ENCODE assay signal across 8 cellular contexts in genomic region chr2:11745613-11746375, GRCh38. TPM values are rescaled to one million over a fixed set of nuclear protein-coding genes. Genes with fewer than 3 reads are reported as not detected.
DNase-seq lines count a peak whose midpoint lies in the region; ATAC-seq, FAIRE-seq and TF ChIP-seq lines count a peak whose summit lies in the region.

No MANE protein-coding gene starts in this region.

- no TSS peak for BruUV-seq in K562 (replicated peaks; lab: Mats Ljungman, UMichigan)

- H3K4me1 ChIP-seq in K562 (replicated peaks in 1 of 2; ENCODE audit: control insufficient read depth in 2 of 2, insufficient read depth in 2 of 2, low read length in 2 of 2) (peaks cover 69 to 76% of the 10 kb centered on the region in 2 experiments; a peak in 4 of 5 replicates), vagina (peaks cover 61% of the 10 kb centered on the region)

- TF ChIP-seq RAD21 in K562 (CRISPR knock-in tag; conservative IDR thresholded peaks at IDR 0.05 in 1 of 2, IDR thresholded peaks at IDR 0.05 in 1 of 2): no peak

- H3K27me3 ChIP-seq in K562 (ENCODE audit: control insufficient read depth in 2 of 2, insufficient read depth in 2 of 2, low read length in 2 of 2): no peaks in the 10 kb centered on the region
- no peaks in the 10 kb centered on the region for H3K27me3 ChIP-seq in vagina

- H3K9me1 ChIP-seq in K562 (ENCODE audit: control insufficient read depth, insufficient read depth, low read length): no peaks in the 10 kb centered on the region

- H3K36me3 ChIP-seq in K562 (ENCODE audit: control insufficient read depth, insufficient read depth, low read length) (peaks cover 2% of the 10 kb centered on the region; the same call in 2 of the 3 replicates), vagina (no peaks in the 10 kb centered on the region)

- TF ChIP-seq POLR2A in K562 (conservative IDR thresholded peaks at IDR 0.05) (no peak), vagina (IDR thresholded peaks at IDR 0.05) (no peak)

- H3K27ac ChIP-seq in K562 (ENCODE audit: extremely low read depth, low read depth, low read length) (peak overlapping the region; percentile 86), vagina (peak overlapping the region; percentile 79)

- peak overlapping the region; percentile 93 for H2AFZ ChIP-seq in K562 (ENCODE audit: low read depth, low read length)

- H3K9me3 ChIP-seq in K562 (replicated peaks; ENCODE audit: control insufficient read depth, insufficient read depth, low read depth, low read length) (peaks cover 5% of the 10 kb centered on the region; the same call in 1 of the 2 replicates), vagina (no peaks in the 10 kb centered on the region)

- no peak for ATAC-seq in K562
- no peak for ATAC-seq in HG03457 (IDR thresholded peaks at IDR 0.05; ENCODE audit: unreplicated experiment)

- H3K4me2 ChIP-seq in K562 (ENCODE audit: insufficient read depth, low read length): peak overlapping the region; percentile 87

- no peak for FAIRE-seq in K562 (lab: Jason Lieb, UNC)

- peak overlapping the region; percentile 71 to 86 for H3K9ac ChIP-seq in K562 (ENCODE audit: insufficient read depth in 1 of 2, low read depth in 2 of 2, low read length in 2 of 2)

- peaks cover 43% of the 10 kb centered on the region for H3K79me2 ChIP-seq in K562 (ENCODE audit: control insufficient read depth, insufficient read depth, low read length)

- POLR2A ChIA-PET in K562 (lab: Yijun Ruan, JAX): interaction anchor here (0.6 to 1.6 kb wide), 4 partner anchors 9 to 280 kb away, joined by 3 to 4 read pairs (median 4); no protein-coding TSS in a partner anchor

- WGBS in K562 (ENCODE audit: insufficient coverage, low coverage, missing lambda C conversion rate): 34% methylated on average over 27 of the region's 27 CpGs

- no peak for TF ChIP-seq EP300 in K562 (IDR thresholded peaks at IDR 0.05; ENCODE audit: low read length)

- intact Hi-C loops in K562 (cut with micrococcal nuclease): loop anchor here (2.0 kb wide), 3 partner anchors 21 to 57 kb away; no protein-coding TSS in a partner anchor
- intact Hi-C loops in vagina (cut with DNase I): no loop called here

- TF ChIP-seq CTCF in K562 (IDR thresholded peaks at IDR 0.05 in 2 of 3, conservative IDR thresholded peaks at IDR 0.05 in 1 of 3; ENCODE audit: insufficient read depth in 2 of 3, low read depth in 1 of 3, low read length in 3 of 3) (no peak), vagina (IDR thresholded peaks at IDR 0.05) (no peak)

- peak; percentile 13 for DNase-seq in stimulated activated CD4-positive, alpha-beta T cell treated with anti-CD3 and anti-CD28 coated beads, Interleukin-15, amount 100 ng/mL, for 24 hours
- DNase-seq in stimulated activated CD4-positive, alpha-beta T cell treated with anti-CD3 and anti-CD28 coated beads, Interleukin-4, amount 100 ng/mL, for 24 hours: no peak
- DNase-seq in K562 (ENCODE audit: extremely low read depth in 1 of 4, low spot score in 3 of 4): no peak
- DNase-seq in mesenteric fat pad (ENCODE audit: low spot score): peak; percentile 89
- DNase-seq in vagina (ENCODE audit: extremely low spot score in 2 of 2): no peak
- DNase-seq in NCI-H2081 (lab: John Stamatoyannopoulos, UW): no peak
- no peak for DNase-seq in Kasumi-1 (lab: John Stamatoyannopoulos, UW)

- H4K20me1 ChIP-seq in K562 (replicated peaks; ENCODE audit: control insufficient read depth, insufficient read depth, low read length): peaks cover 16% of the 10 kb centered on the region

- in situ Hi-C loops in K562 (cut with MboI): no loop called here

- CTCF ChIA-PET in K562 (lab: Yijun Ruan, JAX; ENCODE audit: low intra/inter-chr PET ratio): interaction anchor here (1.3 kb wide), 2 partner anchors 53 to 57 kb away, joined by 3 read pairs; no protein-coding TSS in a partner anchor

- H3K4me3 ChIP-seq in K562 (peak overlapping the region; percentile 27), vagina (peak overlapping the region; percentile 69 to 88)

TF ChIP-seq in K562, 482 proteins besides CTCF, POLR2A, EP300 and RAD21 (continues in another document):
- TF ChIP-seq SAP30 (IDR thresholded peaks at IDR 0.05; ENCODE audit: borderline replicate concordance, insufficient read depth, low read depth, low read length, poor library complexity, severe bottlenecking) (no peak), NFYB (IDR thresholded peaks at IDR 0.05; ENCODE audit: extremely low read depth, insufficient read length) (no peak), NR2C2 (CRISPR knock-in tag; IDR thresholded peaks at IDR 0.05) (no peak), NR2C2 (tag; IDR thresholded peaks at IDR 0.05) (no peak), SMARCA4 (IDR thresholded peaks at IDR 0.05) (peak; percentile 43; the same call in 1 of the 2 replicates), RBM25 (IDR thresholded peaks at IDR 0.05; ENCODE audit: low read depth, low read length, severe bottlenecking) (peak; percentile 93), MTF1 (CRISPR knock-in tag; IDR thresholded peaks at IDR 0.05; ENCODE audit: borderline replicate concordance) (no peak), TCF15 (CRISPR knock-in tag; IDR thresholded peaks at IDR 0.05) (no peak), ZNF445 (CRISPR knock-in tag; IDR thresholded peaks at IDR 0.05; ENCODE audit: low read depth) (no peak), DACH1 (IDR thresholded peaks at IDR 0.05; ENCODE audit: partially characterized antibody) (no peak)
- TF ChIP-seq, protein P1, sequence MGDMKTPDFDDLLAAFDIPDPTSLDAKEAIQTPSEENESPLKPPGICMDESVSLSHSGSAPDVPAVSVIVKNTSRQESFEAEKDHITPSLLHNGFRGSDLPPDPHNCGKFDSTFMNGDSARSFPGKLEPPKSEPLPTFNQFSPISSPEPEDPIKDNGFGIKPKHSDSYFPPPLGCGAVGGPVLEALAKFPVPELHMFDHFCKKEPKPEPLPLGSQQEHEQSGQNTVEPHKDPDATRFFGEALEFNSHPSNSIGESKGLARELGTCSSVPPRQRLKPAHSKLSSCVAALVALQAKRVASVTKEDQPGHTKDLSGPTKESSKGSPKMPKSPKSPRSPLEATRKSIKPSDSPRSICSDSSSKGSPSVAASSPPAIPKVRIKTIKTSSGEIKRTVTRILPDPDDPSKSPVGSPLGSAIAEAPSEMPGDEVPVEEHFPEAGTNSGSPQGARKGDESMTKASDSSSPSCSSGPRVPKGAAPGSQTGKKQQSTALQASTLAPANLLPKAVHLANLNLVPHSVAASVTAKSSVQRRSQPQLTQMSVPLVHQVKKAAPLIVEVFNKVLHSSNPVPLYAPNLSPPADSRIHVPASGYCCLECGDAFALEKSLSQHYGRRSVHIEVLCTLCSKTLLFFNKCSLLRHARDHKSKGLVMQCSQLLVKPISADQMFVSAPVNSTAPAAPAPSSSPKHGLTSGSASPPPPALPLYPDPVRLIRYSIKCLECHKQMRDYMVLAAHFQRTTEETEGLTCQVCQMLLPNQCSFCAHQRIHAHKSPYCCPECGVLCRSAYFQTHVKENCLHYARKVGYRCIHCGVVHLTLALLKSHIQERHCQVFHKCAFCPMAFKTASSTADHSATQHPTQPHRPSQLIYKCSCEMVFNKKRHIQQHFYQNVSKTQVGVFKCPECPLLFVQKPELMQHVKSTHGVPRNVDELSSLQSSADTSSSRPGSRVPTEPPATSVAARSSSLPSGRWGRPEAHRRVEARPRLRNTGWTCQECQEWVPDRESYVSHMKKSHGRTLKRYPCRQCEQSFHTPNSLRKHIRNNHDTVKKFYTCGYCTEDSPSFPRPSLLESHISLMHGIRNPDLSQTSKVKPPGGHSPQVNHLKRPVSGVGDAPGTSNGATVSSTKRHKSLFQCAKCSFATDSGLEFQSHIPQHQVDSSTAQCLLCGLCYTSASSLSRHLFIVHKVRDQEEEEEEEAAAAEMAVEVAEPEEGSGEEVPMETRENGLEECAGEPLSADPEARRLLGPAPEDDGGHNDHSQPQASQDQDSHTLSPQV (IDR thresholded peaks at IDR 0.05): 0 out of 2 replicates have a peak, but pooled peaks have one; percentile 61
- TF ChIP-seq, protein P2, sequence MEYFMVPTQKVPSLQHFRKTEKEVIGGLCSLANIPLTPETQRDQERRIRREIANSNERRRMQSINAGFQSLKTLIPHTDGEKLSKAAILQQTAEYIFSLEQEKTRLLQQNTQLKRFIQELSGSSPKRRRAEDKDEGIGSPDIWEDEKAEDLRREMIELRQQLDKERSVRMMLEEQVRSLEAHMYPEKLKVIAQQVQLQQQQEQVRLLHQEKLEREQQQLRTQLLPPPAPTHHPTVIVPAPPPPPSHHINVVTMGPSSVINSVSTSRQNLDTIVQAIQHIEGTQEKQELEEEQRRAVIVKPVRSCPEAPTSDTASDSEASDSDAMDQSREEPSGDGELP (CRISPR knock-in tag; IDR thresholded peaks at IDR 0.05; ENCODE audit: borderline replicate concordance): no peak

RNA-seq across cellular contexts. Expression of gene LPIN1, which starts 0.6 kb away (rescaled TPM):
- total RNA-seq in K562 (2011; cell fraction: chromatin; rRNA removed; ENCODE audit: low replicate concordance): 261 and 278 TPM in 2 replicates
- 132 and 152 TPM in 2 replicates for total RNA-seq in K562 (2011; cell fraction: nucleolus; rRNA removed)
- 219 and 247 TPM in 2 replicates for total RNA-seq in K562 (2011; cell fraction: nucleoplasm; rRNA removed)
- total RNA-seq in K562 (2014; rRNA removed) (25.1 and 33.4 TPM in 2 replicates), K562 (2014; rRNA removed; fragmentation: Illumina TruSeq; extraction: Trizol) (27.8 and 32.6 TPM in 2 replicates), K562 (2015; rRNA removed; fragmentation: Illumina TruSeq; extraction: Trizol) (25.3 and 27.8 TPM in 2 replicates), K562 (2021) (37.6 and 39.9 TPM in 2 replicates), mesenteric fat pad (198 TPM), vagina (67.5 TPM)
- polyA plus RNA-seq in K562 (2011; rRNA removed) (84.0 and 96.3 TPM in 2 replicates), K562 (2014; fragmentation: Illumina TruSeq; extraction: Trizol) (30.1 and 32.5 TPM in 2 replicates), K562 (2014; fragmentation: Nextera tagmentation; extraction: Ambion mirVana) (10 to 100 TPM in 1 of 2 experiments, 1 to 10 TPM in 1; 9.2 to 12.7 TPM), K562 (2014; rRNA removed) (36.0 and 36.4 TPM in 2 replicates)
- 38.4 and 54.3 TPM in 2 replicates for polyA plus RNA-seq in K562 (2011; cell fraction: cytosol; rRNA removed)
- 117 and 127 TPM in 2 replicates for polyA plus RNA-seq in K562 (2011; cell fraction: nucleus; rRNA removed)
- polyA plus RNA-seq in K562 (2012): 22.4 and 25.9 TPM in 2 replicates
- polyA minus RNA-seq in K562 (2011; rRNA and poly(A)+ RNA removed): 66.6 and 83.7 TPM in 2 replicates
- 35.4 and 38.8 TPM in 2 replicates for polyA minus RNA-seq in K562 (2011; cell fraction: cytosol; rRNA and poly(A)+ RNA removed)
- 79.0 and 128 TPM in 2 replicates for polyA minus RNA-seq in K562 (2011; cell fraction: nucleus; rRNA and poly(A)+ RNA removed)

Comparison
In these comparisons a context has a peak if more than half of its experiments do, and no peak if none do; other contexts are left out.
1. DNase-seq: peak in stimulated activated CD4-positive, alpha-beta T cell treated with anti-CD3 and anti-CD28 coated beads, Interleukin-15, amount 100 ng/mL, for 24 hours (single experiment) and mesenteric fat pad (single experiment); none in stimulated activated CD4-positive, alpha-beta T cell treated with anti-CD3 and anti-CD28 coated beads, Interleukin-4, amount 100 ng/mL, for 24 hours (single experiment), K562 (0 of 4), vagina (0 of 2), NCI-H2081 (0 of 2) and Kasumi-1 (0 of 2).